In the genomic region with DNA sequence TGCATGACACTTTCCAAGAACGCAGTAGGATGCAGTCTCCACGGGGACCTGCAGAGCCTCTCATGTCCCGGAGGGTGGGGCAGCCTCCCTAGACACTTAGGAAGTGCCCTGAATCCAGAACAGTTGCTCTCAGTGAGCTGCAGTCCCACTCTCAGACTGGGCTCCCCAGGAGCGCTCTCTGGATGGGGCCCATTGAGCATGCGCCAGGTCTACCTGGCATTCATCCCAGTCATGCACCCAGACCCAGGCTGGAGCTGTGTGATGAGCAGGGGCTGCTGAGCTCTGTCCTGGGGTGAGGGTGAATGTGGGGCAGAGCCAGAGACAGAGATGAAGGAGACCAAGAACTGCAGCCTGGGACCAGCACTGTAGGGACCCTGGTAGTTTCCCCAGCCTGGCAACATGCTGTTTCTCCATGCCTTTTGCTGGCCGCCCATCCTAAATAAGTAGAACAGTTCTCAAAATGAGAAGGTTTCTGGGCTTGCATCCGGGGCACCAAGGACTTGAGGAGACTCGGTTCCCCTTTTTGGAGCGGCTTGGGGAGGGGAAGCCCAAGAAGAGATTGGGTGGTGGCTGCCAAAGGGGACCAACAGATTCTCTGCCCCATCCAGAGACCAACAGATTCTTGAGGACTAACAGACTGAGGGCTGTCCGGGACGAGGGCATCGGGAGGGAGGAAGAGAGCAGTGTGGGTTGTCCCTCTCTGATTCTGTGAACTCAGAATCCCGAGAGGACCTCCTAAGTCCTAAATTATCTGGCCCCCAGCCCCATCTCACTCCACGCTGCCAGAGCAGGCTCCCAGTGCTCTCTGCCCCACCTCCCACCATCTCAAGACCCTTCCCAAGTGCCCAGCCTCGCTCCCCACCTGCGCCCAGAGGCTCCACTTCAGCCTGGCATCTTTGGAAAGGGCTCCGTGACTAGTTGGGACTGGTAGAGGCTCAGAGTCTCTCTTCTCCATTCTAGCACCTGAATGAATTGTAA, we compare ENCODE assay signal across 16 cellular contexts. TPM values are rescaled to one million over a fixed set of nuclear protein-coding genes. Genes with fewer than 3 reads are reported as not detected.
DNase-seq lines count a peak whose midpoint lies in the region; ATAC-seq and TF ChIP-seq lines count a peak whose summit lies in the region.
"Had no signal": no experiment of that assay in that cellular context is flagged by ENCODE, and none has a peak within 500 bp of the region (broad histone marks: within the 10 kb centered on the region; RNA-seq: fewer than 3 reads in every experiment).

No MANE protein-coding gene starts in this region.

- no peak overlapping the region for H3K4me3 ChIP-seq in esophagus (ENCODE audit: low read depth in 1 of 2, low read length in 2 of 2)
- H3K4me3 ChIP-seq in vagina: no peak overlapping the region

- H3K27me3 ChIP-seq in esophagus (ENCODE audit: control insufficient read depth in 1 of 2, insufficient read depth in 2 of 2, low read length in 2 of 2) (no peaks in the 10 kb centered on the region), vagina (no peaks in the 10 kb centered on the region)

- peaks cover 20% of the 10 kb centered on the region for H3K4me1 Mint-ChIP-seq in activated CD8-positive, alpha-beta T cell treated with anti-CD3 and anti-CD28 coated beads, Interleukin-2, amount 10 ng/mL, durations not matched to agents 7 days and 5 days (ENCODE audit: low read depth)
- H3K4me1 Mint-ChIP-seq in activated CD8-positive, alpha-beta T cell treated with anti-CD3 and anti-CD28 coated beads for 36 hours (ENCODE audit: low read depth): peaks cover 19% of the 10 kb centered on the region

- peak; percentile 17 for DNase-seq in activated CD8-positive, alpha-beta T cell treated with anti-CD3 and anti-CD28 coated beads, Interleukin-2, amount 10 ng/mL, durations not matched to agents 7 days and 5 days
- no peak for DNase-seq in activated CD8-positive, alpha-beta T cell treated with anti-CD3 and anti-CD28 coated beads for 36 hours
- DNase-seq in NCI-H69 (lab: John Stamatoyannopoulos, UW) (peak; percentile 44), vagina (ENCODE audit: extremely low spot score in 2 of 2) (peak; percentile 75 to 82), NCI-H1436 treated with DMSO at 0.1 percent for 48 hours (lab: John Stamatoyannopoulos, UW) (no peak)
- no peak for DNase-seq in stimulated activated CD4-positive, alpha-beta T cell treated with anti-CD3 and anti-CD28 coated beads, Interleukin-2, amount 100 ng/mL, for 24 hours
- no peak for DNase-seq in activated naive CD4-positive, alpha-beta T cell treated with anti-CD3 and anti-CD28 coated beads, Interleukin-2, amount 50 U/mL, for 72 hours (ENCODE audit: low spot score in 2 of 2)
- DNase-seq: mesenchymal stem cell, T-helper 2 cell had no signal

- CTCF ChIA-PET in activated CD8-positive, alpha-beta T cell treated with anti-CD3 and anti-CD28 coated beads, Interleukin-2, amount 10 ng/mL, durations not matched to agents 7 days and 5 days (lab: Charles Lee): interaction anchor here (0.6 to 1.0 kb wide), 2 partner anchors 14 to 145 kb away, joined by 3 to 4 read pairs; no protein-coding TSS in a partner anchor
- CTCF ChIA-PET in activated CD8-positive, alpha-beta T cell treated with anti-CD3 and anti-CD28 coated beads for 36 hours (lab: Charles Lee): interaction anchor here (2.7 kb wide), 1 partner anchor 145 kb away, joined by 13 read pairs; no protein-coding TSS in a partner anchor

- H3K36me3 Mint-ChIP-seq in activated CD8-positive, alpha-beta T cell treated with anti-CD3 and anti-CD28 coated beads, Interleukin-2, amount 10 ng/mL, durations not matched to agents 7 days and 5 days (ENCODE audit: low read depth): no peaks in the 10 kb centered on the region
- no peaks in the 10 kb centered on the region for H3K36me3 Mint-ChIP-seq in activated CD8-positive, alpha-beta T cell treated with anti-CD3 and anti-CD28 coated beads for 36 hours (ENCODE audit: low read depth)
- no peaks in the 10 kb centered on the region for H3K36me3 Mint-ChIP-seq in activated naive CD4-positive, alpha-beta T cell treated with anti-CD3 and anti-CD28 coated beads, Interleukin-2, amount 50 U/mL, for 72 hours

- H3K4me3 Mint-ChIP-seq in activated CD8-positive, alpha-beta T cell treated with anti-CD3 and anti-CD28 coated beads, Interleukin-2, amount 10 ng/mL, durations not matched to agents 7 days and 5 days: no peak overlapping the region
- no peak overlapping the region for H3K4me3 Mint-ChIP-seq in activated CD8-positive, alpha-beta T cell treated with anti-CD3 and anti-CD28 coated beads for 36 hours
- H3K4me3 Mint-ChIP-seq: stimulated activated naive CD8-positive, alpha-beta T cell treated with anti-CD3 and anti-CD28 coated beads, Interleukin-15, Interleukin-2, amounts not matched to agents 100 ng/mL and 50 ng/mL, for 24 hours had no signal

- no peak for ATAC-seq in activated CD8-positive, alpha-beta T cell treated with anti-CD3 and anti-CD28 coated beads, Interleukin-2, amount 10 ng/mL, durations not matched to agents 7 days and 5 days
- no peak for ATAC-seq in activated CD8-positive, alpha-beta T cell treated with anti-CD3 and anti-CD28 coated beads for 36 hours
- ATAC-seq in activated naive CD4-positive, alpha-beta T cell treated with anti-CD3 and anti-CD28 coated beads, Interleukin-2, amount 50 U/mL, for 72 hours: no peak
- ATAC-seq: Right ventricle myocardium inferior had no signal

- H3K9me3 ChIP-seq in esophagus (ENCODE audit: control insufficient read depth in 2 of 2, insufficient read depth in 1 of 2, low read depth in 1 of 2, low read length in 1 of 2): no peaks in the 10 kb centered on the region
- no peaks in the 10 kb centered on the region for H3K9me3 ChIP-seq in vagina

- POLR2A ChIA-PET in activated CD8-positive, alpha-beta T cell treated with anti-CD3 and anti-CD28 coated beads, Interleukin-2, amount 10 ng/mL, durations not matched to agents 7 days and 5 days (lab: Charles Lee): no interaction called here
- POLR2A ChIA-PET in activated CD8-positive, alpha-beta T cell treated with anti-CD3 and anti-CD28 coated beads for 36 hours (lab: Charles Lee): no interaction called here

- H3K27ac Mint-ChIP-seq in activated CD8-positive, alpha-beta T cell treated with anti-CD3 and anti-CD28 coated beads, Interleukin-2, amount 10 ng/mL, durations not matched to agents 7 days and 5 days: no peak overlapping the region
- H3K27ac Mint-ChIP-seq in activated CD8-positive, alpha-beta T cell treated with anti-CD3 and anti-CD28 coated beads for 36 hours: no peak overlapping the region
- H3K27ac Mint-ChIP-seq in activated naive CD4-positive, alpha-beta T cell treated with anti-CD3 and anti-CD28 coated beads, Interleukin-2, amount 50 U/mL, for 72 hours: no peak overlapping the region
- H3K27ac Mint-ChIP-seq: stimulated activated naive CD8-positive, alpha-beta T cell treated with anti-CD3 and anti-CD28 coated beads, Interleukin-15, Interleukin-2, amounts not matched to agents 100 ng/mL and 50 ng/mL, for 24 hours had no signal

- WGBS in esophagus, 2 donors: 54 to 67% methylated on average over 17 of the region's 17 CpGs

- intact Hi-C loops in activated CD8-positive, alpha-beta T cell treated with anti-CD3 and anti-CD28 coated beads for 36 hours (cut with micrococcal nuclease): loop anchor here (5.0 kb wide), 2 partner anchors 53 to 143 kb away; no protein-coding TSS in a partner anchor
- intact Hi-C loops in vagina (cut with DNase I): loop anchor here (10.0 kb wide), 1 partner anchor 115 kb away; a partner anchor contains a TSS

- TF ChIP-seq CTCF in activated CD8-positive, alpha-beta T cell treated with anti-CD3 and anti-CD28 coated beads for 36 hours (IDR thresholded peaks at IDR 0.05): no peak
- no peak for TF ChIP-seq CTCF in vagina (IDR thresholded peaks at IDR 0.05)

- H3K27ac ChIP-seq in esophagus (ENCODE audit: low read depth in 2 of 2, low read length in 1 of 2): peak overlapping the region; percentile 41 to 74
- no peak overlapping the region for H3K27ac ChIP-seq in vagina

- peaks cover 44% of the 10 kb centered on the region for H3K27me3 Mint-ChIP-seq in activated CD8-positive, alpha-beta T cell treated with anti-CD3 and anti-CD28 coated beads, Interleukin-2, amount 10 ng/mL, durations not matched to agents 7 days and 5 days (ENCODE audit: low read depth)
- H3K27me3 Mint-ChIP-seq in activated CD8-positive, alpha-beta T cell treated with anti-CD3 and anti-CD28 coated beads for 36 hours: peaks cover 17% of the 10 kb centered on the region

- no peak for TF ChIP-seq POLR2A in vagina (IDR thresholded peaks at IDR 0.05)

- no peaks in the 10 kb centered on the region for H3K36me3 ChIP-seq in esophagus (ENCODE audit: control insufficient read depth in 2 of 2, insufficient read depth in 2 of 2, low read length in 1 of 2)
- H3K36me3 ChIP-seq in vagina: no peaks in the 10 kb centered on the region

- no peaks in the 10 kb centered on the region for H3K9me3 Mint-ChIP-seq in activated CD8-positive, alpha-beta T cell treated with anti-CD3 and anti-CD28 coated beads, Interleukin-2, amount 10 ng/mL, durations not matched to agents 7 days and 5 days (ENCODE audit: insufficient read depth)
- no peaks in the 10 kb centered on the region for H3K9me3 Mint-ChIP-seq in activated CD8-positive, alpha-beta T cell treated with anti-CD3 and anti-CD28 coated beads for 36 hours
- no peaks in the 10 kb centered on the region for H3K9me3 Mint-ChIP-seq in activated naive CD4-positive, alpha-beta T cell treated with anti-CD3 and anti-CD28 coated beads, Interleukin-2, amount 50 U/mL, for 72 hours
- H3K9me3 Mint-ChIP-seq: stimulated activated naive CD8-positive, alpha-beta T cell treated with anti-CD3 and anti-CD28 coated beads, Interleukin-15, Interleukin-2, amounts not matched to agents 100 ng/mL and 50 ng/mL, for 24 hours had no signal

- peaks cover 0 to 13% of the 10 kb centered on the region in 2 donors for H3K4me1 ChIP-seq in esophagus (ENCODE audit: control insufficient read depth in 2 of 2, insufficient read depth in 2 of 2, low read length in 1 of 2)
- no peaks in the 10 kb centered on the region for H3K4me1 ChIP-seq in vagina

RNA-seq across cellular contexts. Expression of a gene that starts 1.0 kb away (rescaled TPM):
- not detected for total RNA-seq in activated CD8-positive, alpha-beta T cell treated with anti-CD3 and anti-CD28 coated beads, Interleukin-2, amount 10 ng/mL, durations not matched to agents 7 days and 5 days
- total RNA-seq in activated CD8-positive, alpha-beta T cell treated with anti-CD3 and anti-CD28 coated beads for 36 hours: not detected
- 1 to 10 TPM; 3.1 to 3.3 TPM for polyA plus RNA-seq in esophagus
- 3.9 TPM for total RNA-seq in vagina
- not detected for total RNA-seq in activated naive CD4-positive, alpha-beta T cell treated with anti-CD3 and anti-CD28 coated beads, Interleukin-2, amount 50 U/mL, for 72 hours
- total RNA-seq: G401, renal cortical epithelial cell, Right ventricle myocardium inferior, urinary bladder had no signal
- polyA plus RNA-seq: neural cell had no signal

RNA-seq across cellular contexts. Expression of a gene that starts 8.0 kb away (rescaled TPM):
- total RNA-seq in activated CD8-positive, alpha-beta T cell treated with anti-CD3 and anti-CD28 coated beads, Interleukin-2, amount 10 ng/mL, durations not matched to agents 7 days and 5 days: not detected
- total RNA-seq in activated CD8-positive, alpha-beta T cell treated with anti-CD3 and anti-CD28 coated beads for 36 hours: not detected
- polyA plus RNA-seq in esophagus: over 10,000 TPM; 47,233 to 60,368 TPM
- total RNA-seq in vagina: 4,658 TPM
- 1 to 10 TPM in 1 of 2 donors, under 1 TPM in 1; 0.73 to 1.4 TPM for total RNA-seq in activated naive CD4-positive, alpha-beta T cell treated with anti-CD3 and anti-CD28 coated beads, Interleukin-2, amount 50 U/mL, for 72 hours
- polyA plus RNA-seq: neural cell had no signal

RNA-seq across cellular contexts. Expression of a gene that starts 25.8 kb away (rescaled TPM):
- total RNA-seq in activated CD8-positive, alpha-beta T cell treated with anti-CD3 and anti-CD28 coated beads, Interleukin-2, amount 10 ng/mL, durations not matched to agents 7 days and 5 days: not detected
- total RNA-seq in activated CD8-positive, alpha-beta T cell treated with anti-CD3 and anti-CD28 coated beads for 36 hours: not detected
- polyA plus RNA-seq in esophagus: 100 to 1,000 TPM in 1 of 2 donors, 10 to 100 TPM in 1; 67.2 to 222 TPM
- total RNA-seq in vagina: 4.2 TPM
- total RNA-seq in activated naive CD4-positive, alpha-beta T cell treated with anti-CD3 and anti-CD28 coated beads, Interleukin-2, amount 50 U/mL, for 72 hours: not detected
- total RNA-seq: G401, renal cortical epithelial cell had no signal
- polyA plus RNA-seq: neural cell had no signal

RNA-seq across cellular contexts. Expression of a gene that starts 36.9 kb away (rescaled TPM):
- not detected for total RNA-seq in activated CD8-positive, alpha-beta T cell treated with anti-CD3 and anti-CD28 coated beads, Interleukin-2, amount 10 ng/mL, durations not matched to agents 7 days and 5 days
- total RNA-seq in activated CD8-positive, alpha-beta T cell treated with anti-CD3 and anti-CD28 coated beads for 36 hours: not detected
- 10 to 100 TPM in 1 of 2 donors, 1 to 10 TPM in 1; 9.9 to 21.5 TPM for polyA plus RNA-seq in esophagus
- total RNA-seq in vagina: 28.7 TPM
- total RNA-seq in activated naive CD4-positive, alpha-beta T cell treated with anti-CD3 and anti-CD28 coated beads, Interleukin-2, amount 50 U/mL, for 72 hours: not detected
- total RNA-seq: G401, renal cortical epithelial cell, Right ventricle myocardium inferior, urinary bladder had no signal
- polyA plus RNA-seq: neural cell, urinary bladder had no signal

RNA-seq across cellular contexts. Expression of a gene that starts 41.2 kb away (rescaled TPM):
- total RNA-seq in activated CD8-positive, alpha-beta T cell treated with anti-CD3 and anti-CD28 coated beads, Interleukin-2, amount 10 ng/mL, durations not matched to agents 7 days and 5 days: not detected
- not detected for total RNA-seq in activated CD8-positive, alpha-beta T cell treated with anti-CD3 and anti-CD28 coated beads for 36 hours
- polyA plus RNA-seq in esophagus: over 10,000 TPM; 44,360 to 65,887 TPM
- 1,155 TPM for total RNA-seq in vagina
- total RNA-seq in activated naive CD4-positive, alpha-beta T cell treated with anti-CD3 and anti-CD28 coated beads, Interleukin-2, amount 50 U/mL, for 72 hours: not detected
- total RNA-seq: G401, renal cortical epithelial cell had no signal
- polyA plus RNA-seq: neural cell had no signal

Comparison
In these comparisons a context has a peak if more than half of its experiments do, and no peak if none do; other contexts are left out.
1. DNase-seq: peak in activated CD8-positive, alpha-beta T cell treated with anti-CD3 and anti-CD28 coated beads, Interleukin-2, amount 10 ng/mL, durations not matched to agents 7 days and 5 days (single experiment), NCI-H69 (single experiment) and vagina (2 of 2); none in activated CD8-positive, alpha-beta T cell treated with anti-CD3 and anti-CD28 coated beads for 36 hours (single experiment), stimulated activated CD4-positive, alpha-beta T cell treated with anti-CD3 and anti-CD28 coated beads, Interleukin-2, amount 100 ng/mL, for 24 hours (0 of 2), NCI-H1436 treated with DMSO at 0.1 percent for 48 hours (single experiment) and activated naive CD4-positive, alpha-beta T cell treated with anti-CD3 and anti-CD28 coated beads, Interleukin-2, amount 50 U/mL, for 72 hours (0 of 2).
2. RNA of a gene that starts 8.0 kb away (total RNA-seq): 4,658 TPM in vagina (single experiment); 0.73 to 1.4 TPM in activated naive CD4-positive, alpha-beta T cell treated with anti-CD3 and anti-CD28 coated beads, Interleukin-2, amount 50 U/mL, for 72 hours, not detected in activated CD8-positive, alpha-beta T cell treated with anti-CD3 and anti-CD28 coated beads, Interleukin-2, amount 10 ng/mL, durations not matched to agents 7 days and 5 days and not detected in activated CD8-positive, alpha-beta T cell treated with anti-CD3 and anti-CD28 coated beads for 36 hours; every median in the first group is over 1,000 times any median in the second.